2 cellular contexts compared by ENCODE assay signal in the genomic region with DNA sequence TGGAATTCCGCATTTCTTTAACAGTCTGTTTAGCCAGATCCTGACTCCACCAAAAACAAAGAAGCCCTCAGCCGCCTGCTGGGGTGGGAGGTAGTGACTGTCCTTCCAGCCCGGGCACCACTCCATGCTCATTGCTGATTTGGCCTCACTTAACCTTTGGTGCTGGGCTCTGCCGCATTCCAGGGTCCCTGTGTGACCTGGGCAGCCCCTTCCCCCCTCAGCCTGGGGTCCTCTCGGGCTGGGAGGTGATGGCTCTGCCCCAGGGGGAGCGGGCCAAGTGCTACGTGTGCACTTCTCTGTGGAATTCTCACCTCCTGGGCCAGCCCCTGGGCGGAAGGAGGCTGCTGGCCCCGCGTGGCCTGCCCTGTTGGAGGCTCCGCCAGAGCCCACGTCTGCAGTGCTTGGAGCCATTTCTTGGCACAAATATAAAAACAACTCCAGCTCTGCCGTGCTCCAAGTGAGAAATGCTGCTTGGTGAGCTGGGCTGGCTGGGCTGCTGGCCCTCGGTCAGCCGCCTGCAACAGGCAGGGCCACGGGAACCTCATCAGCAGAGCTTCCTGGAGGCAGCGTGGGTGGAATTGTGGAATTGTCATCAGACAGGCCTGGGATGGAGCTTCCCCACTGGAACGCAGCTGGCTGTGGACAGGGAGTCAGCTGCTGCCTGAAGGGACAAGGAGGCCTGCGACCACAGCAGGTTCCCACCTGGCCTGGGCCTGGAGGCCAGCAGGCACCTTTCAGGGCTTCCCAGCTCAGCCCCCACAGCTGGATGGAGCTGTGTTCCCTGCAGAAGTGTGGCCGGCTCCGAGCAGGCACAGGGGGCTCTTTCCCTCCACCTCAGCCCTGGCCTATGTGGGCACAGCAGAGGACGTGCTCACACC.
TF ChIP-seq lines count a peak whose summit lies in the region.

No MANE protein-coding gene starts in this region.

TF ChIP-seq in liver, 16 proteins besides CTCF, POLR2A, EP300 and RAD21:
- TF ChIP-seq ZBTB33 (IDR thresholded peaks at IDR 0.05) = no peak
- TF ChIP-seq JUND (IDR thresholded peaks at IDR 0.05) = no peak
- no peak for TF ChIP-seq EGR1 (IDR thresholded peaks at IDR 0.05; ENCODE audit: low read depth in 2 of 2)
- no peak for TF ChIP-seq TAF1 (conservative IDR thresholded peaks at IDR 0.05)
- TF ChIP-seq MAX (IDR thresholded peaks at IDR 0.05) = no peak
- no peak for TF ChIP-seq FOXA1 (IDR thresholded peaks at IDR 0.05)
- no peak for TF ChIP-seq HNF4A (conservative IDR thresholded peaks at IDR 0.05)
- peak; percentile 64 for TF ChIP-seq NR2F2 (IDR thresholded peaks at IDR 0.05)
- no peak for TF ChIP-seq YY1 (IDR thresholded peaks at IDR 0.05)
- TF ChIP-seq SP1 (IDR thresholded peaks at IDR 0.05) = no peak
- TF ChIP-seq RXRA (IDR thresholded peaks at IDR 0.05) = peak in 1 of 2 donors; percentile 32
- TF ChIP-seq GABPA (IDR thresholded peaks at IDR 0.05 in 1 of 2, conservative IDR thresholded peaks at IDR 0.05 in 1 of 2) = no peak
- TF ChIP-seq ATF3 (IDR thresholded peaks at IDR 0.05) = no peak
- no peak for TF ChIP-seq FOXA2 (IDR thresholded peaks at IDR 0.05)
- TF ChIP-seq REST (IDR thresholded peaks at IDR 0.05) = no peak
- no peak for TF ChIP-seq HNF4G (IDR thresholded peaks at IDR 0.05)
TF ChIP-seq in liver: peak in this region for 2.

TF ChIP-seq in HepG2, 621 proteins besides CTCF, POLR2A, EP300 and RAD21 (continued from another document):
- TF ChIP-seq MTA1 (CRISPR knock-in tag; IDR thresholded peaks at IDR 0.05; ENCODE audit: borderline replicate concordance) (no peak), RARA (CRISPR knock-in tag; IDR thresholded peaks at IDR 0.05) (no peak), ZSCAN12 (CRISPR knock-in tag; IDR thresholded peaks at IDR 0.05) (no peak), SRSF1 (optimal IDR thresholded peaks at IDR 0.05; ENCODE audit: low read depth, low read length) (no peak), GLI4 (CRISPR knock-in tag; IDR thresholded peaks at IDR 0.05; ENCODE audit: borderline replicate concordance) (no peak), RXRB (CRISPR knock-in tag; IDR thresholded peaks at IDR 0.05; ENCODE audit: borderline replicate concordance) (no peak)
- TF ChIP-seq, protein P1, sequence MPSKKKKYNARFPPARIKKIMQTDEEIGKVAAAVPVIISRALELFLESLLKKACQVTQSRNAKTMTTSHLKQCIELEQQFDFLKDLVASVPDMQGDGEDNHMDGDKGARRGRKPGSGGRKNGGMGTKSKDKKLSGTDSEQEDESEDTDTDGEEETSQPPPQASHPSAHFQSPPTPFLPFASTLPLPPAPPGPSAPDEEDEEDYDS (CRISPR knock-in tag; IDR thresholded peaks at IDR 0.05) = no peak
TF ChIP-seq in HepG2: peak in this region for 0.
